ENCODE assay signal across 20 cellular contexts in genomic region chr6:170190046-170190445, GRCh38.
DNase-seq lines count a peak whose midpoint lies in the region.
"Had no signal": no experiment of that assay in that cellular context is flagged by ENCODE, and none has a peak within 500 bp of the region (broad histone marks: within the 10 kb centered on the region; RNA-seq: fewer than 3 reads in every experiment).

No MANE protein-coding gene starts in this region.

- DNase-seq in activated CD4-positive, alpha-beta T cell treated with anti-CD3 and anti-CD28 coated beads, Interleukin-2, amount 10 ng/mL, durations not matched to agents 7 days and 5 days = peak; percentile 3
- DNase-seq in activated CD4-positive, alpha-beta T cell treated with anti-CD3 and anti-CD28 coated beads, Interleukin-2, amount 50 U/mL, for 48 hours = no peak
- DNase-seq in D341Med (ENCODE audit: low spot score) (peak; percentile 5), ecto neural progenitor cell (ENCODE audit: low spot score) (peak; percentile 20), neuronal stem cell (ENCODE audit: low spot score) (no peak), midbrain (lab: John Stamatoyannopoulos, UW) (no peak), NCI-H1048 (lab: John Stamatoyannopoulos, UW) (no peak)
- no peak for DNase-seq in stimulated activated CD4-positive, alpha-beta T cell treated with anti-CD3 and anti-CD28 coated beads, Interleukin-12 subunit alpha, Interleukin-12 subunit beta, amount 100 ng/mL, for 4 hours
- DNase-seq: 8988T; ACHN; CD4-positive, CD25-positive, alpha-beta regulatory T cell; H9; KBM-7; MG63; NCI-H2029 treated with DMSO at 0.1 percent for 48 hours; NCI-H526 treated with DMSO at 0.1 percent for 48 hours; PC-9; Right ventricle myocardium superior had no signal

- no peak overlapping the region for H4K91ac ChIP-seq in neuronal stem cell (ENCODE audit: low read depth, low read length, poor library complexity)

- H3K4me2 ChIP-seq in neuronal stem cell (ENCODE audit: insufficient read depth, low read length, poor library complexity, severe bottlenecking) = no peak overlapping the region
- H3K4me2 ChIP-seq: GM23338, PC-9 had no signal

- no peak overlapping the region for H2AFZ ChIP-seq in neuronal stem cell (ENCODE audit: low read length)
- H2AFZ ChIP-seq: GM23338, PC-9 had no signal

- H3K9ac ChIP-seq in neuronal stem cell (ENCODE audit: low read depth, low read length, poor library complexity) = no peak overlapping the region

- H2BK12ac ChIP-seq in neuronal stem cell (ENCODE audit: low read length) = no peak overlapping the region

- no peak overlapping the region for H3K27ac Mint-ChIP-seq in activated CD4-positive, alpha-beta T cell treated with anti-CD3 and anti-CD28 coated beads, Interleukin-2, amount 10 ng/mL, durations not matched to agents 7 days and 5 days
- H3K27ac Mint-ChIP-seq: CD4-positive, CD25-positive, alpha-beta regulatory T cell; GM23338 had no signal

- WGBS in neuronal stem cell (ENCODE audit: extremely low coverage in 2 of 2, insufficient read length in 2 of 2, insufficient replicate concordance in 1 of 2), 2 donors = no CpG with 5 or more reads among the region's 5 CpGs

- no peak overlapping the region for H4K8ac ChIP-seq in neuronal stem cell (ENCODE audit: low read depth, low read length)

- no peak overlapping the region for H3K4ac ChIP-seq in neuronal stem cell (ENCODE audit: low read length)

- no peak overlapping the region for H3K14ac ChIP-seq in neuronal stem cell (ENCODE audit: low read length)

- H3K79me1 ChIP-seq in neuronal stem cell (ENCODE audit: low read depth, low read length) = no peaks in the 10 kb centered on the region

- H2BK5ac ChIP-seq in neuronal stem cell (ENCODE audit: low read length) = no peak overlapping the region

- no peak overlapping the region for H3K4me3 ChIP-seq in neuronal stem cell (ENCODE audit: low read length in 2 of 2)
- H3K4me3 ChIP-seq: GM23338, MG63, PC-9, SJSA1 had no signal

- no peak overlapping the region for H3K27ac ChIP-seq in neuronal stem cell (replicated peaks; ENCODE audit: low read length)
- H3K27ac ChIP-seq: PC-9, SJSA1 had no signal

- H3K4me3 Mint-ChIP-seq in activated CD4-positive, alpha-beta T cell treated with anti-CD3 and anti-CD28 coated beads, Interleukin-2, amount 10 ng/mL, durations not matched to agents 7 days and 5 days = no peak overlapping the region
- H3K4me3 Mint-ChIP-seq: CD4-positive, CD25-positive, alpha-beta regulatory T cell; GM23338; H9 had no signal

- no peak overlapping the region for H3K23ac ChIP-seq in neuronal stem cell (ENCODE audit: low read depth, low read length, poor library complexity)

- POLR2A ChIA-PET in activated CD4-positive, alpha-beta T cell treated with anti-CD3 and anti-CD28 coated beads, Interleukin-2, amount 10 ng/mL, durations not matched to agents 7 days and 5 days (lab: Charles Lee) = no interaction called here

- H3K4me1 ChIP-seq in neuronal stem cell (ENCODE audit: control insufficient read depth in 2 of 2, insufficient read depth in 1 of 2, low read depth in 1 of 2, low read length in 2 of 2) = no peaks in the 10 kb centered on the region
- H3K4me1 ChIP-seq: SJSA1 had no signal

- peak overlapping the region; percentile 39 for H2BK15ac ChIP-seq in neuronal stem cell (ENCODE audit: low read length)

- H3K36me3 ChIP-seq in neuronal stem cell (replicated peaks in 1 of 2; ENCODE audit: control insufficient read depth in 2 of 2, insufficient read depth in 2 of 2, low read length in 2 of 2) = no peaks in the 10 kb centered on the region
- H3K36me3 ChIP-seq: MG63, SJSA1 had no signal

- H3K4me1 Mint-ChIP-seq in activated CD4-positive, alpha-beta T cell treated with anti-CD3 and anti-CD28 coated beads, Interleukin-2, amount 10 ng/mL, durations not matched to agents 7 days and 5 days = no peaks in the 10 kb centered on the region
- H3K4me1 Mint-ChIP-seq: CD4-positive, CD25-positive, alpha-beta regulatory T cell; GM23338; H9 had no signal

- H3K18ac ChIP-seq in neuronal stem cell (ENCODE audit: low read length) = no peak overlapping the region

- H3K9me3 Mint-ChIP-seq in activated CD4-positive, alpha-beta T cell treated with anti-CD3 and anti-CD28 coated beads, Interleukin-2, amount 10 ng/mL, durations not matched to agents 7 days and 5 days = peaks cover 9% of the 10 kb centered on the region

- no peak overlapping the region for H2AK5ac ChIP-seq in neuronal stem cell (ENCODE audit: low read depth, low read length)

- CTCF ChIA-PET in activated CD4-positive, alpha-beta T cell treated with anti-CD3 and anti-CD28 coated beads, Interleukin-2, amount 10 ng/mL, durations not matched to agents 7 days and 5 days (lab: Charles Lee) = no interaction called here

- peaks cover 0 to 9% (median 0%) of the 10 kb centered on the region in 3 experiments for H3K27me3 ChIP-seq in neuronal stem cell (ENCODE audit: control insufficient read depth in 3 of 3, insufficient read depth in 3 of 3, low read depth in 1 of 3, low read length in 3 of 3)
- H3K27me3 ChIP-seq: MG63, SJSA1 had no signal

- H3K36me3 Mint-ChIP-seq in activated CD4-positive, alpha-beta T cell treated with anti-CD3 and anti-CD28 coated beads, Interleukin-2, amount 10 ng/mL, durations not matched to agents 7 days and 5 days (ENCODE audit: low read depth) = no peaks in the 10 kb centered on the region

- no peak overlapping the region for H2BK120ac ChIP-seq in neuronal stem cell (ENCODE audit: low read depth, low read length)

- H3K27me3 Mint-ChIP-seq in activated CD4-positive, alpha-beta T cell treated with anti-CD3 and anti-CD28 coated beads, Interleukin-2, amount 10 ng/mL, durations not matched to agents 7 days and 5 days = peaks cover 7% of the 10 kb centered on the region

- H3K9me3 ChIP-seq in neuronal stem cell (replicated peaks in 1 of 2; ENCODE audit: control insufficient read depth in 2 of 2, insufficient read depth in 1 of 2, low read depth in 1 of 2, low read length in 2 of 2) = peaks cover 0 to 3% of the 10 kb centered on the region in 2 donors

Comparison
In these comparisons a context has a peak if more than half of its experiments do, and no peak if none do; other contexts are left out.
1. DNase-seq: peak in activated CD4-positive, alpha-beta T cell treated with anti-CD3 and anti-CD28 coated beads, Interleukin-2, amount 10 ng/mL, durations not matched to agents 7 days and 5 days (single experiment), D341Med (single experiment) and ecto neural progenitor cell (single experiment); none in activated CD4-positive, alpha-beta T cell treated with anti-CD3 and anti-CD28 coated beads, Interleukin-2, amount 50 U/mL, for 48 hours (0 of 2), neuronal stem cell (single experiment), midbrain (single experiment), stimulated activated CD4-positive, alpha-beta T cell treated with anti-CD3 and anti-CD28 coated beads, Interleukin-12 subunit alpha, Interleukin-12 subunit beta, amount 100 ng/mL, for 4 hours (single experiment) and NCI-H1048 (single experiment).